8 cellular contexts compared by ENCODE assay signal in genomic region chr22:43812890-43813289, GRCh38. TPM values are rescaled to one million over a fixed set of nuclear protein-coding genes. Genes with fewer than 3 reads are reported as not detected.
DNase-seq lines count a peak whose midpoint lies in the region; ATAC-seq and TF ChIP-seq lines count a peak whose summit lies in the region.

No MANE protein-coding gene starts in this region.

- peaks cover 26% of the 10 kb centered on the region for H3K4me1 Mint-ChIP-seq in activated T-cell treated with anti-CD3 and anti-CD28 coated beads, Interleukin-2, amount 50 U/mL, for 24 hours (ENCODE audit: low read depth)

- H3K4me1 ChIP-seq in adipocyte (ENCODE audit: control insufficient read depth, insufficient read depth, low read length) (peaks cover 17% of the 10 kb centered on the region), right lobe of liver (peaks cover 0 to 12% (median 2%) of the 10 kb centered on the region in 4 donors), tibial artery (peaks cover 0 to 15% (median 9%) of the 10 kb centered on the region in 4 donors)

- 7% methylated on average over 2 of the region's 6 CpGs for WGBS in right lobe of liver (ENCODE audit: insufficient coverage, low coverage, low lambda C conversion rate, missing lambda C conversion rate)

- peak overlapping the region; percentile 95 for H3K27ac Mint-ChIP-seq in activated T-cell treated with anti-CD3 and anti-CD28 coated beads, Interleukin-2, amount 50 U/mL, for 24 hours

- no peaks in the 10 kb centered on the region for H3K9me3 ChIP-seq in adipocyte (ENCODE audit: control insufficient read depth, low read length)
- H3K9me3 ChIP-seq in right lobe of liver, result no peaks in the 10 kb centered on the region
- H3K9me3 ChIP-seq in tibial artery, result no peaks in the 10 kb centered on the region

- no peak for TF ChIP-seq POLR2A in right lobe of liver (IDR thresholded peaks at IDR 0.05)

- peak overlapping the region in 1 of 3 donors; percentile 63 for H3K27ac ChIP-seq in right lobe of liver
- peak overlapping the region; percentile 67 to 87 for H3K27ac ChIP-seq in tibial artery

- H3K4me3 Mint-ChIP-seq in activated T-cell treated with anti-CD3 and anti-CD28 coated beads, Interleukin-2, amount 50 U/mL, for 24 hours, result peak overlapping the region; percentile 89

- H3K4me3 ChIP-seq in adipocyte (ENCODE audit: low read length) (peak overlapping the region; percentile 99), right lobe of liver (peak overlapping the region; percentile 78 to 91 (median 87)), tibial artery (peak overlapping the region; percentile 80 to 89)

- H3K27me3 Mint-ChIP-seq in activated T-cell treated with anti-CD3 and anti-CD28 coated beads, Interleukin-2, amount 50 U/mL, for 24 hours, result no peaks in the 10 kb centered on the region

- peak; percentile 35 for DNase-seq in activated T-cell treated with anti-CD3 and anti-CD28 coated beads, Interleukin-2, amount 50 U/mL, for 24 hours
- no peak for DNase-seq in activated T-cell treated with anti-CD3 and anti-CD28 coated beads, Interleukin-2, amount 50 U/mL, for 1 hour
- no peak for DNase-seq in adipocyte (ENCODE audit: low read depth)
- no peak for DNase-seq in right lobe of liver
- no peak for DNase-seq in tibial artery
- no peak for DNase-seq in HuH-7 (ENCODE audit: low spot score)
- no peak for DNase-seq in NCI-H146 treated with DMSO at 0.1 percent for 48 hours (lab: John Stamatoyannopoulos, UW; ENCODE audit: unreplicated experiment)

- intact Hi-C loops in right lobe of liver (cut with DNase I), result no loop called here
- intact Hi-C loops in tibial artery (cut with DNase I; ENCODE audit: low total_unique reads), result no loop called here

- H3K27me3 ChIP-seq in adipocyte (replicated peaks; ENCODE audit: control insufficient read depth, insufficient read depth, low read length), result no peaks in the 10 kb centered on the region
- H3K27me3 ChIP-seq in right lobe of liver, result no peaks in the 10 kb centered on the region
- no peaks in the 10 kb centered on the region for H3K27me3 ChIP-seq in tibial artery

- ATAC-seq in right lobe of liver (no peak), GM19328 (IDR thresholded peaks at IDR 0.05; ENCODE audit: unreplicated experiment) (no peak)

- H3K36me3 Mint-ChIP-seq in activated T-cell treated with anti-CD3 and anti-CD28 coated beads, Interleukin-2, amount 50 U/mL, for 24 hours (ENCODE audit: low read depth), result peaks cover 19% of the 10 kb centered on the region

- H3K36me3 ChIP-seq in adipocyte (ENCODE audit: control insufficient read depth, insufficient read depth, low read length, severe bottlenecking) (no peaks in the 10 kb centered on the region), right lobe of liver (no peaks in the 10 kb centered on the region), tibial artery (no peaks in the 10 kb centered on the region)

- no peaks in the 10 kb centered on the region for H3K9me3 Mint-ChIP-seq in activated T-cell treated with anti-CD3 and anti-CD28 coated beads, Interleukin-2, amount 50 U/mL, for 24 hours

- H3K9ac ChIP-seq in adipocyte (ENCODE audit: low read length), result peak overlapping the region; percentile 98

- no peak for TF ChIP-seq CTCF in right lobe of liver (IDR thresholded peaks at IDR 0.05)
- TF ChIP-seq CTCF in tibial artery (IDR thresholded peaks at IDR 0.05), result no peak

RNA-seq across cellular contexts. Expression of gene EFCAB6, which starts 0.8 kb away (rescaled TPM):
- 1 to 10 TPM in 2 of 6 experiments, under 1 TPM in 4; 0.29 to 1.5 (median 0.93) TPM for total RNA-seq in right lobe of liver

RNA-seq across cellular contexts. Expression of gene SULT4A1, which starts 49.4 kb away (rescaled TPM):
- under 1 TPM in 4 of 6 experiments, not detected in 2; 0.09 to 0.20 (median 0.15) TPM for total RNA-seq in right lobe of liver
